Comparison of ENCODE assay signal across 8 cellular contexts in genomic region chr1:51616903-51617708, GRCh38. TPM values are rescaled to one million over a fixed set of nuclear protein-coding genes. Genes with fewer than 3 reads are reported as not detected.
DNase-seq lines count a peak whose midpoint lies in the region; ATAC-seq and TF ChIP-seq lines count a peak whose summit lies in the region.

Gene OSBPL9 (plus strand): TSS chr1:51617092. CDS start chr1:51617111, 19 bp downstream.

- peak; percentile 46 for TF ChIP-seq RAD21 in neural cell (conservative IDR thresholded peaks at IDR 0.05)

- H2AFZ ChIP-seq in neural cell (ENCODE audit: low read depth, low read length), result peak within 1 kb of the TSS; percentile 96

- no peaks in the 10 kb centered on the region for H3K27me3 Mint-ChIP-seq in stimulated activated naive CD8-positive, alpha-beta T cell treated with anti-CD3 and anti-CD28 coated beads, Interleukin-15, amount 100 ng/mL, for 72 hours

- H3K4me3 ChIP-seq in H7 (ENCODE audit: insufficient read depth, low read depth, low read length), result peak within 1 kb of the TSS; percentile 91
- peak within 1 kb of the TSS; percentile 97 for H3K4me3 ChIP-seq in MG63
- peak within 1 kb of the TSS; percentile 98 for H3K4me3 ChIP-seq in fibroblast of the aortic adventitia (ENCODE audit: low read depth, low read length)
- H3K4me3 ChIP-seq in neural cell (ENCODE audit: low read length), result peak within 1 kb of the TSS; percentile 93

- TF ChIP-seq CTCF in fibroblast of the aortic adventitia (IDR thresholded peaks at IDR 0.05; ENCODE audit: insufficient read depth, low read length) (no peak), neural cell (IDR thresholded peaks at IDR 0.05; ENCODE audit: poor library complexity, severe bottlenecking) (no peak)

- peaks cover 42% of the 10 kb centered on the region for H3K79me2 ChIP-seq in neural cell (replicated peaks; ENCODE audit: insufficient read depth, low read length)

- H3K4me1 Mint-ChIP-seq in stimulated activated naive CD8-positive, alpha-beta T cell treated with anti-CD3 and anti-CD28 coated beads, Interleukin-15, amount 100 ng/mL, for 72 hours, result peaks cover 41% of the 10 kb centered on the region

- DNase-seq in EL, result peak; percentile 93
- peak; percentile 92 for DNase-seq in H7
- DNase-seq in MG63, result peak; percentile 81
- DNase-seq in SHP77 (lab: John Stamatoyannopoulos, UW), result peak; percentile 82 to 89
- DNase-seq in activated effector memory CD4-positive, alpha-beta T cell treated with Interleukin-2 at 50 U/mL for 16 hours, result peak; percentile 81
- DNase-seq in fibroblast of the aortic adventitia (ENCODE audit: low read depth), result peak; percentile 91
- DNase-seq in stimulated activated naive CD8-positive, alpha-beta T cell treated with anti-CD3 and anti-CD28 coated beads, Interleukin-15, amount 100 ng/mL, for 72 hours, result peak; percentile 81 to 84

- H3K27me3 ChIP-seq in H7 (ENCODE audit: control insufficient read depth, insufficient read depth, low read length) (no peaks in the 10 kb centered on the region), MG63 (no peaks in the 10 kb centered on the region), neural cell (ENCODE audit: insufficient read depth, low read depth, low read length) (no peaks in the 10 kb centered on the region)

- H3K9ac ChIP-seq in neural cell (ENCODE audit: low read length), result peak within 1 kb of the TSS; percentile 94

- H3K36me3 ChIP-seq in H7 (replicated peaks; ENCODE audit: control insufficient read depth, insufficient read depth, low read length), result no peaks in the 10 kb centered on the region
- H3K36me3 ChIP-seq in MG63, result no peaks in the 10 kb centered on the region
- no peaks in the 10 kb centered on the region for H3K36me3 ChIP-seq in neural cell (ENCODE audit: insufficient read depth, low read length)

- H4K20me1 ChIP-seq in neural cell (ENCODE audit: insufficient read depth), result no peaks in the 10 kb centered on the region

- H3K27ac Mint-ChIP-seq in stimulated activated naive CD8-positive, alpha-beta T cell treated with anti-CD3 and anti-CD28 coated beads, Interleukin-15, amount 100 ng/mL, for 72 hours, result peak within 1 kb of the TSS; percentile 99

- peak within 1 kb of the TSS; percentile 90 for H3K4me2 ChIP-seq in neural cell (ENCODE audit: low read length)

- peak within 1 kb of the TSS; percentile 99 for H3K4me3 Mint-ChIP-seq in stimulated activated naive CD8-positive, alpha-beta T cell treated with anti-CD3 and anti-CD28 coated beads, Interleukin-15, amount 100 ng/mL, for 72 hours

- peak within 1 kb of the TSS; percentile 95 for H3K27ac ChIP-seq in neural cell (ENCODE audit: low read length)

- H3K9me2 ChIP-seq in neural cell (ENCODE audit: insufficient read depth, low read length), result no peaks in the 10 kb centered on the region

- H3F3A ChIP-seq in neural cell (ENCODE audit: insufficient read depth, low read length, poor library complexity, severe bottlenecking), result no peaks in the 10 kb centered on the region

- TF ChIP-seq EP300 in neural cell (conservative IDR thresholded peaks at IDR 0.05; ENCODE audit: poor library complexity, severe bottlenecking), result peak; percentile 74

- H3K9me3 ChIP-seq in MG63, result no peaks in the 10 kb centered on the region
- H3K9me3 ChIP-seq in neural cell (ENCODE audit: low read length), result no peaks in the 10 kb centered on the region

- ATAC-seq in stimulated activated naive CD8-positive, alpha-beta T cell treated with anti-CD3 and anti-CD28 coated beads, Interleukin-15, amount 100 ng/mL, for 72 hours, result peak; percentile 95

- no peaks in the 10 kb centered on the region for H3K9me3 Mint-ChIP-seq in stimulated activated naive CD8-positive, alpha-beta T cell treated with anti-CD3 and anti-CD28 coated beads, Interleukin-15, amount 100 ng/mL, for 72 hours

TF ChIP-seq in neural cell, 6 proteins besides CTCF, POLR2A, EP300 and RAD21:
- TF ChIP-seq SMC3 (conservative IDR thresholded peaks at IDR 0.05; ENCODE audit: poor library complexity), result peak; percentile 39
- peak; percentile 89 for TF ChIP-seq TAF1 (IDR thresholded peaks at IDR 0.05; ENCODE audit: low read depth)
- peak; percentile 84 for TF ChIP-seq REST (IDR thresholded peaks at IDR 0.05; ENCODE audit: borderline replicate concordance)
- peak; percentile 98 for TF ChIP-seq POLR2AphosphoS5 (IDR thresholded peaks at IDR 0.05)
- TF ChIP-seq EZH2 (IDR thresholded peaks at IDR 0.05; ENCODE audit: borderline replicate concordance, insufficient read depth, low read length, poor library complexity, severe bottlenecking), result no peak
- TF ChIP-seq MXI1 (conservative IDR thresholded peaks at IDR 0.05; ENCODE audit: poor library complexity, severe bottlenecking), result peak; percentile 85

RNA-seq across cellular contexts. Expression of gene OSBPL9, which starts in this region (rescaled TPM):
- total RNA-seq in H7 (2014; rRNA removed; shearing (Covaris generic)), result 87.4 and 149 TPM in 2 replicates
- 31.7 and 45.5 TPM in 2 replicates for total RNA-seq in MG63 (2014; rRNA removed; shearing (Covaris generic); ENCODE audit: low replicate concordance)
- 24.2 and 52.7 TPM in 2 replicates for total RNA-seq in fibroblast of the aortic adventitia (ENCODE audit: low replicate concordance)
- 101 and 117 TPM in 2 replicates for polyA plus RNA-seq in neural cell
- 120 and 123 TPM in 2 replicates for polyA minus RNA-seq in neural cell

Comparison
In these comparisons a context has a peak if more than half of its experiments do, and no peak if none do; other contexts are left out.
1. Peak in every context shown above with its lines: DNase-seq, ATAC-seq, H3K4me3 ChIP-seq and H3K27ac ChIP-seq.